Comparison of ENCODE assay signal across 14 cellular contexts in genomic region chr14:55274144-55274543, GRCh38. TPM values are rescaled to one million over a fixed set of nuclear protein-coding genes. Genes with fewer than 3 reads are reported as not detected.
DNase-seq lines count a peak whose midpoint lies in the region; ATAC-seq, FAIRE-seq and TF ChIP-seq lines count a peak whose summit lies in the region.
"Had no signal": no experiment of that assay in that cellular context is flagged by ENCODE, and none has a peak within 500 bp of the region (broad histone marks: within the 10 kb centered on the region; RNA-seq: fewer than 3 reads in every experiment).

No MANE protein-coding gene starts in this region.

- no peak for DNase-seq in heart left ventricle
- DNase-seq in Right ventricle myocardium superior, result no peak
- no peak for DNase-seq in adipocyte (ENCODE audit: low read depth)
- peak; percentile 41 for DNase-seq in inferior parietal cortex (ENCODE audit: extremely low spot score)
- no peak for DNase-seq in thyroid gland
- DNase-seq in GM12891 (ENCODE audit: insufficient read length, low spot score), result no peak
- no peak for DNase-seq in sigmoid colon
- DNase-seq: DMS79 treated with DMSO at 0.1 percent for 48 hours; NCI-H1048; NCI-H524 treated with DMSO at 0.1 percent for 48 hours; stimulated activated CD4-positive, alpha-beta T cell treated with anti-CD3 and anti-CD28 coated beads, Interleukin-2, amount 100 ng/mL, for 24 hours; stimulated activated naive B cell treated with anti-CD40 and anti-IgM and Interleukin-4, amounts not matched to agents 10 μg/mL and 1 μg/mL and 100 μg/mL, for 72 hours had no signal

- WGBS in heart left ventricle, 4 donors, result 20 to 31% (median 25%) methylated on average over 3 of the region's 3 CpGs
- WGBS in thyroid gland, 2 donors, result 55 to 56% methylated on average over 3 of the region's 3 CpGs
- 22 to 52% methylated on average over 3 of the region's 3 CpGs for WGBS in sigmoid colon, 2 donors

- no peak for TF ChIP-seq EP300 in sigmoid colon (IDR thresholded peaks at IDR 0.05)

- peak overlapping the region in 10 of 12 donors; percentile 15 to 99 (median 95) for H3K4me3 ChIP-seq in heart left ventricle
- peak overlapping the region; percentile 100 for H3K4me3 ChIP-seq in adipocyte (ENCODE audit: low read length)
- peak overlapping the region in 1 of 3 donors; percentile 93 for H3K4me3 ChIP-seq in thyroid gland (replicated peaks in 1 of 3)
- no peak overlapping the region for H3K4me3 ChIP-seq in sigmoid colon

- H3K27ac ChIP-seq in heart left ventricle (peak overlapping the region in 11 of 12 donors; percentile 73 to 97 (median 93)), thyroid gland (peak overlapping the region; percentile 94 to 96 (median 96)), sigmoid colon (peak overlapping the region in 1 of 4 donors; percentile 32)

- H3K27me3 ChIP-seq in heart left ventricle (no peaks in the 10 kb centered on the region), adipocyte (replicated peaks; ENCODE audit: control insufficient read depth, insufficient read depth, low read length) (no peaks in the 10 kb centered on the region), thyroid gland (no peaks in the 10 kb centered on the region), sigmoid colon (no peaks in the 10 kb centered on the region)

- TF ChIP-seq CTCF in heart left ventricle (IDR thresholded peaks at IDR 0.05), result no peak
- no peak for TF ChIP-seq CTCF in thyroid gland (IDR thresholded peaks at IDR 0.05)
- no peak for TF ChIP-seq CTCF in sigmoid colon (IDR thresholded peaks at IDR 0.05)

- ATAC-seq in heart left ventricle (no peak), Right ventricle myocardium superior (ENCODE audit: poor library complexity) (no peak), GM18907 (IDR thresholded peaks at IDR 0.05; ENCODE audit: unreplicated experiment) (no peak)
- ATAC-seq: stimulated activated naive B cell treated with anti-CD40 and anti-IgM and Interleukin-4, amounts not matched to agents 10 μg/mL and 1 μg/mL and 100 μg/mL, for 72 hours had no signal

- H3K4me1 ChIP-seq in heart left ventricle (peaks cover 3 to 67% (median 41%) of the 10 kb centered on the region in 12 donors), adipocyte (ENCODE audit: control insufficient read depth, insufficient read depth, low read length) (peaks cover 31% of the 10 kb centered on the region), thyroid gland (peaks cover 32 to 50% of the 10 kb centered on the region in 2 donors), sigmoid colon (peaks cover 0 to 56% (median 42%) of the 10 kb centered on the region in 4 donors)

- intact Hi-C loops in heart left ventricle (cut with DNase I) (loop anchor here in 7 of 10 donors (5.0 to 10.0 kb wide), 6 partner anchors 33 to 308 kb away; partner anchors contain the start of genes ATG14 (in 4 of the 7) and KTN1 (in 1 of the 7)), Right ventricle myocardium superior (cut with DNase I) (loop anchor here (5.0 kb wide), 1 partner anchor 138 kb away; the partner anchor contains the start of gene ATG14), thyroid gland (cut with DNase I) (no loop called here), sigmoid colon (cut with DNase I) (loop anchor here (5.0 to 10.0 kb wide), 3 partner anchors 138 to 311 kb away; partner anchors contain the start of genes ATG14 and KTN1)

- H3K36me3 ChIP-seq in heart left ventricle, result peaks cover 0 to 5% (median 0%) of the 10 kb centered on the region in 9 donors
- no peaks in the 10 kb centered on the region for H3K36me3 ChIP-seq in adipocyte (ENCODE audit: control insufficient read depth, insufficient read depth, low read length, severe bottlenecking)
- H3K36me3 ChIP-seq in thyroid gland, result no peaks in the 10 kb centered on the region
- H3K36me3 ChIP-seq in sigmoid colon, result no peaks in the 10 kb centered on the region

- TF ChIP-seq POLR2A in heart left ventricle (IDR thresholded peaks at IDR 0.05) (no peak), thyroid gland (IDR thresholded peaks at IDR 0.05) (no peak), GM12891 (IDR thresholded peaks at IDR 0.05; ENCODE audit: low read depth, low read length) (no peak), sigmoid colon (IDR thresholded peaks at IDR 0.05) (no peak)

- H3K9me3 ChIP-seq in heart left ventricle (no peaks in the 10 kb centered on the region), adipocyte (ENCODE audit: control insufficient read depth, low read length) (no peaks in the 10 kb centered on the region), thyroid gland (no peaks in the 10 kb centered on the region), sigmoid colon (no peaks in the 10 kb centered on the region)

- H3K9ac ChIP-seq in adipocyte (ENCODE audit: low read length), result peak overlapping the region; percentile 28

- no peak for FAIRE-seq in GM12891 (lab: Jason Lieb, UNC)
- FAIRE-seq: H54 had no signal

TF ChIP-seq in GM12891, 5 proteins besides CTCF, POLR2A, EP300 and RAD21:
- TF ChIP-seq TAF1 (IDR thresholded peaks at IDR 0.05; ENCODE audit: low read depth, low read length) (no peak), POLR2AphosphoS5 (IDR thresholded peaks at IDR 0.05; ENCODE audit: low read depth, low read length) (no peak), POU2F2 (IDR thresholded peaks at IDR 0.05; ENCODE audit: low read depth, low read length) (no peak)

RNA-seq across cellular contexts. Expression of gene FBXO34, which starts 2.9 kb away (rescaled TPM):
- total RNA-seq in heart left ventricle (10 to 100 TPM; 17.1 to 33.4 (median 21.1) TPM), Right ventricle myocardium superior (24.6 TPM), thyroid gland (10 to 100 TPM; 60.0 to 88.5 (median 81.9) TPM), sigmoid colon (10 to 100 TPM; 15.3 to 18.6 (median 17.5) TPM)
- polyA plus RNA-seq in heart left ventricle (10 to 100 TPM in 1 of 2 donors, 1 to 10 TPM in 1; 8.0 to 23.6 TPM), sigmoid colon (10 to 100 TPM; 21.9 to 36.0 (median 35.1) TPM)
- 8.2 TPM for polyA plus RNA-seq in GM12891 (2012; ENCODE audit: low read depth, missing spikeins)

Comparison
In these comparisons a context has a peak if more than half of its experiments do, and no peak if none do; other contexts are left out.
1. H3K4me3 ChIP-seq: peak in heart left ventricle (10 of 12) and adipocyte (single experiment); none in sigmoid colon (0 of 4).